Comparison of ENCODE assay signal across 1 cellular context in the genomic region with DNA sequence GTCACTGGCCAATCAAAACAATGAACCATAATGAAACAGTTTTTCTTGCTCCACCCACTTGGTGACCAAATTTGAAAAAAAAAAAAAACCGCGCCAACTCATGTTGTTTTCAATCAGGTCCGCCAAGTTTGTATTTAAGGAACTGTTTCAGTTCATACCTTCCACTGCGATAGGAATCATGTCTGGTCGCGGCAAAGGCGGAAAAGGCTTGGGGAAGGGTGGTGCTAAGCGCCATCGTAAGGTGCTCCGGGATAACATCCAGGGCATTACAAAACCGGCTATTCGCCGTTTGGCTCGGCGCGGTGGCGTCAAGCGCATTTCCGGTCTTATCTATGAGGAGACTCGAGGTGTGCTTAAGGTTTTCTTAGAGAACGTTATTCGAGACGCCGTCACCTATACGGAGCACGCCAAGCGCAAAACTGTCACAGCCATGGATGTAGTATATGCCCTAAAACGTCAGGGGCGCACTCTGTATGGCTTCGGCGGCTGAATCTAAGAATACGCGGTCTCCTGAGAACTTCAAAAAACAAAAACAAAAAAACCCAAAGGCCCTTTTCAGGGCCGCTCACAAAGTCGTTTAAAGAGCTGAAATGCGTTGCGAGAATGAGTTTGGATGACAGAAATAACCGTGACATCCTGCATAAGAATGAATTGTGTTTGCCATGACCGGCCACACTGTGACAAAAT.
TF ChIP-seq lines count a peak whose summit lies in the region.

No MANE protein-coding gene starts in this region.

TF ChIP-seq in HepG2, 621 proteins besides CTCF, POLR2A, EP300 and RAD21 (continued from another document and continues in another):
- TF ChIP-seq DMTF1 (CRISPR knock-in tag; IDR thresholded peaks at IDR 0.05) = 0 out of 2 replicates have a peak, but pooled peaks have one; percentile 85
- peak; percentile 91 for TF ChIP-seq KAT8 (CRISPR knock-in tag; IDR thresholded peaks at IDR 0.05)
- TF ChIP-seq, protein P1, sequence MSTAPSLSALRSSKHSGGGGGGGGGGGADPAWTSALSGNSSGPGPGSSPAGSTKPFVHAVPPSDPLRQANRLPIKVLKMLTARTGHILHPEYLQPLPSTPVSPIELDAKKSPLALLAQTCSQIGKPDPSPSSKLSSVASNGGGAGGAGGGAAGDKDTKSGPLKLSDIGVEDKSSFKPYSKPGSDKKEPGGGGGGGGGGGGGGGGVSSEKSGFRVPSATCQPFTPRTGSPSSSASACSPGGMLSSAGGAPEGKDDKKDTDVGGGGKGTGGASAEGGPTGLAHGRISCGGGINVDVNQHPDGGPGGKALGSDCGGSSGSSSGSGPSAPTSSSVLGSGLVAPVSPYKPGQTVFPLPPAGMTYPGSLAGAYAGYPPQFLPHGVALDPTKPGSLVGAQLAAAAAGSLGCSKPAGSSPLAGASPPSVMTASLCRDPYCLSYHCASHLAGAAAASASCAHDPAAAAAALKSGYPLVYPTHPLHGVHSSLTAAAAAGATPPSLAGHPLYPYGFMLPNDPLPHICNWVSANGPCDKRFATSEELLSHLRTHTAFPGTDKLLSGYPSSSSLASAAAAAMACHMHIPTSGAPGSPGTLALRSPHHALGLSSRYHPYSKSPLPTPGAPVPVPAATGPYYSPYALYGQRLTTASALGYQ (CRISPR knock-in tag; IDR thresholded peaks at IDR 0.05) = peak; percentile 93
- TF ChIP-seq HNRNPL (IDR thresholded peaks at IDR 0.05; ENCODE audit: low read depth, low read length) = peak; percentile 95
- TF ChIP-seq, protein P2, sequence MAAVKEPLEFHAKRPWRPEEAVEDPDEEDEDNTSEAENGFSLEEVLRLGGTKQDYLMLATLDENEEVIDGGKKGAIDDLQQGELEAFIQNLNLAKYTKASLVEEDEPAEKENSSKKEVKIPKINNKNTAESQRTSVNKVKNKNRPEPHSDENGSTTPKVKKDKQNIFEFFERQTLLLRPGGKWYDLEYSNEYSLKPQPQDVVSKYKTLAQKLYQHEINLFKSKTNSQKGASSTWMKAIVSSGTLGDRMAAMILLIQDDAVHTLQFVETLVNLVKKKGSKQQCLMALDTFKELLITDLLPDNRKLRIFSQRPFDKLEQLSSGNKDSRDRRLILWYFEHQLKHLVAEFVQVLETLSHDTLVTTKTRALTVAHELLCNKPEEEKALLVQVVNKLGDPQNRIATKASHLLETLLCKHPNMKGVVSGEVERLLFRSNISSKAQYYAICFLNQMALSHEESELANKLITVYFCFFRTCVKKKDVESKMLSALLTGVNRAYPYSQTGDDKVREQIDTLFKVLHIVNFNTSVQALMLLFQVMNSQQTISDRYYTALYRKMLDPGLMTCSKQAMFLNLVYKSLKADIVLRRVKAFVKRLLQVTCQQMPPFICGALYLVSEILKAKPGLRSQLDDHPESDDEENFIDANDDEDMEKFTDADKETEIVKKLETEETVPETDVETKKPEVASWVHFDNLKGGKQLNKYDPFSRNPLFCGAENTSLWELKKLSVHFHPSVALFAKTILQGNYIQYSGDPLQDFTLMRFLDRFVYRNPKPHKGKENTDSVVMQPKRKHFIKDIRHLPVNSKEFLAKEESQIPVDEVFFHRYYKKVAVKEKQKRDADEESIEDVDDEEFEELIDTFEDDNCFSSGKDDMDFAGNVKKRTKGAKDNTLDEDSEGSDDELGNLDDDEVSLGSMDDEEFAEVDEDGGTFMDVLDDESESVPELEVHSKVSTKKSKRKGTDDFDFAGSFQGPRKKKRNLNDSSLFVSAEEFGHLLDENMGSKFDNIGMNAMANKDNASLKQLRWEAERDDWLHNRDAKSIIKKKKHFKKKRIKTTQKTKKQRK (IDR thresholded peaks at IDR 0.05; ENCODE audit: low read length) = no peak
- peak; percentile 96; the same call in 1 of the 2 replicates for TF ChIP-seq ZFP41 (CRISPR knock-in tag; IDR thresholded peaks at IDR 0.05; ENCODE audit: borderline replicate concordance)
- TF ChIP-seq, protein P3, sequence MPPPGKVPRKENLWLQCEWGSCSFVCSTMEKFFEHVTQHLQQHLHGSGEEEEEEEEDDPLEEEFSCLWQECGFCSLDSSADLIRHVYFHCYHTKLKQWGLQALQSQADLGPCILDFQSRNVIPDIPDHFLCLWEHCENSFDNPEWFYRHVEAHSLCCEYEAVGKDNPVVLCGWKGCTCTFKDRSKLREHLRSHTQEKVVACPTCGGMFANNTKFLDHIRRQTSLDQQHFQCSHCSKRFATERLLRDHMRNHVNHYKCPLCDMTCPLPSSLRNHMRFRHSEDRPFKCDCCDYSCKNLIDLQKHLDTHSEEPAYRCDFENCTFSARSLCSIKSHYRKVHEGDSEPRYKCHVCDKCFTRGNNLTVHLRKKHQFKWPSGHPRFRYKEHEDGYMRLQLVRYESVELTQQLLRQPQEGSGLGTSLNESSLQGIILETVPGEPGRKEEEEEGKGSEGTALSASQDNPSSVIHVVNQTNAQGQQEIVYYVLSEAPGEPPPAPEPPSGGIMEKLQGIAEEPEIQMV (CRISPR knock-in tag; IDR thresholded peaks at IDR 0.05; ENCODE audit: low read depth) = peak; percentile 100
- peak; percentile 85; the same call in 1 of the 2 replicates for TF ChIP-seq ELF4 (CRISPR knock-in tag; IDR thresholded peaks at IDR 0.05; ENCODE audit: borderline replicate concordance)
- peak; percentile 88; the same call in 1 of the 2 replicates for TF ChIP-seq ZNF660 (CRISPR knock-in tag; IDR thresholded peaks at IDR 0.05; ENCODE audit: borderline replicate concordance, low read depth)
- peak; percentile 95 for TF ChIP-seq HNRNPH1 (optimal IDR thresholded peaks at IDR 0.05; ENCODE audit: low read depth, low read length)
- peak; percentile 48; the same call in 1 of the 2 replicates for TF ChIP-seq ZBTB4 (CRISPR knock-in tag; IDR thresholded peaks at IDR 0.05; ENCODE audit: borderline replicate concordance)
- peak; percentile 96; the same call in 1 of the 2 replicates for TF ChIP-seq EED (CRISPR knock-in tag; IDR thresholded peaks at IDR 0.05)
- TF ChIP-seq ZNF644 (CRISPR knock-in tag; IDR thresholded peaks at IDR 0.05; ENCODE audit: low read depth) = no peak
- TF ChIP-seq ZBTB49 (CRISPR knock-in tag; IDR thresholded peaks at IDR 0.05; ENCODE audit: borderline replicate concordance) = peak; percentile 80; the same call in 1 of the 2 replicates
- TF ChIP-seq ZNF18 (CRISPR knock-in tag; IDR thresholded peaks at IDR 0.05; ENCODE audit: insufficient replicate concordance) = peak; percentile 51
- no peak; the same call in 1 of the 2 replicates for TF ChIP-seq HMG20B (CRISPR knock-in tag; conservative IDR thresholded peaks at IDR 0.05)
- peak; percentile 37; the same call in 1 of the 2 replicates for TF ChIP-seq NR2F6 (IDR thresholded peaks at IDR 0.05)
- peak; percentile 65 for TF ChIP-seq NR2F6 (CRISPR knock-in tag; IDR thresholded peaks at IDR 0.05)
- TF ChIP-seq ZNF563 (CRISPR knock-in tag; IDR thresholded peaks at IDR 0.05) = peak; percentile 67; the same call in 1 of the 2 replicates
- TF ChIP-seq PRDM4 (CRISPR knock-in tag; IDR thresholded peaks at IDR 0.05; ENCODE audit: borderline replicate concordance) = peak; percentile 95
- no peak for TF ChIP-seq MAFF (IDR thresholded peaks at IDR 0.05; ENCODE audit: low read depth, low read length)
- peak; percentile 94 for TF ChIP-seq ZNF232 (CRISPR knock-in tag; IDR thresholded peaks at IDR 0.05; ENCODE audit: borderline replicate concordance)
- TF ChIP-seq GABPB1 (CRISPR knock-in tag; IDR thresholded peaks at IDR 0.05) = peak; percentile 76
- peak; percentile 97 for TF ChIP-seq TFDP2 (CRISPR knock-in tag; IDR thresholded peaks at IDR 0.05)
- no peak; the same call in 1 of the 2 replicates for TF ChIP-seq ZNF567 (CRISPR knock-in tag; IDR thresholded peaks at IDR 0.05; ENCODE audit: borderline replicate concordance)
- TF ChIP-seq ZNF501 (CRISPR knock-in tag; IDR thresholded peaks at IDR 0.05) = peak; percentile 95
- peak; percentile 85 for TF ChIP-seq MAX (IDR thresholded peaks at IDR 0.05)
- TF ChIP-seq KDM6A (CRISPR knock-in tag; IDR thresholded peaks at IDR 0.05; ENCODE audit: low read depth) = no peak
- peak; percentile 93 for TF ChIP-seq KLF12 (CRISPR knock-in tag; IDR thresholded peaks at IDR 0.05; ENCODE audit: borderline replicate concordance)
